In genomic region chr16:11327277-11328171, GRCh38 we compare ENCODE assay signal across 8 cellular contexts. TPM values are rescaled to one million over a fixed set of nuclear protein-coding genes. Genes with fewer than 3 reads are reported as not detected.
DNase-seq lines count a peak whose midpoint lies in the region; ATAC-seq, FAIRE-seq and TF ChIP-seq lines count a peak whose summit lies in the region.

No MANE protein-coding gene starts in this region.

- H3K9ac ChIP-seq in SU-DHL-6 (ENCODE audit: low read length): peak overlapping the region; percentile 2; the same call in 1 of the 2 replicates

- ATAC-seq in GM21576 (IDR thresholded peaks at IDR 0.05; ENCODE audit: unreplicated experiment): peak; percentile 39
- no peak for ATAC-seq in GM19452 (IDR thresholded peaks at IDR 0.05; ENCODE audit: unreplicated experiment)
- ATAC-seq in GM21390 (IDR thresholded peaks at IDR 0.05; ENCODE audit: unreplicated experiment): no peak

- no peaks in the 10 kb centered on the region for H3K9me2 ChIP-seq in SU-DHL-6 (replicated peaks; ENCODE audit: insufficient read depth, low read length)

- H3K4me3 ChIP-seq in SU-DHL-6 (ENCODE audit: insufficient read depth, low read length, poor library complexity, severe bottlenecking) (no peak overlapping the region), mesodermal cell (ENCODE audit: extremely low read depth, insufficient read depth, low read length, poor library complexity, severe bottlenecking) (no peak overlapping the region)

- no peak for TF ChIP-seq POLR2A in GM12891 (IDR thresholded peaks at IDR 0.05; ENCODE audit: low read depth, low read length)

- no peaks in the 10 kb centered on the region for H3K9me3 ChIP-seq in SU-DHL-6 (ENCODE audit: insufficient read depth, low read length)
- peaks cover 8% of the 10 kb centered on the region for H3K9me3 ChIP-seq in mesodermal cell (ENCODE audit: control insufficient read depth, low read length)

- no peak overlapping the region for H2AFZ ChIP-seq in SU-DHL-6 (ENCODE audit: low read depth, low read length, severe bottlenecking)

- H3K36me3 ChIP-seq in SU-DHL-6 (ENCODE audit: low read length) (no peaks in the 10 kb centered on the region), mesodermal cell (ENCODE audit: control insufficient read depth, insufficient read depth, low read length) (no peaks in the 10 kb centered on the region)

- H3K27me3 ChIP-seq in SU-DHL-6 (ENCODE audit: low read length): no peaks in the 10 kb centered on the region

- DNase-seq in GM12891 (ENCODE audit: insufficient read length, low spot score) (no peak), COR-L47 (lab: John Stamatoyannopoulos, UW) (no peak), medulla oblongata (ENCODE audit: extremely low spot score) (no peak)

- WGBS in mesodermal cell (ENCODE audit: insufficient coverage in 2 of 2), 2 experiments: 83 to 87% methylated on average over 17 to 20 of the region's 23 CpGs

- no peaks in the 10 kb centered on the region for H4K20me1 ChIP-seq in SU-DHL-6 (ENCODE audit: low read depth, low read length)

- H3F3A ChIP-seq in SU-DHL-6 (ENCODE audit: insufficient read depth): peaks cover 18% of the 10 kb centered on the region

- FAIRE-seq in GM12891 (lab: Jason Lieb, UNC): peak; percentile 90

- H3K27ac ChIP-seq in SU-DHL-6 (ENCODE audit: low read depth, low read length) (peak overlapping the region; percentile 50), mesodermal cell (ENCODE audit: low read depth, low read length, severe bottlenecking) (peak overlapping the region; percentile 98)

- TF ChIP-seq CTCF in SU-DHL-6 (IDR thresholded peaks at IDR 0.05; ENCODE audit: insufficient read depth, low read length, poor library complexity, severe bottlenecking): no peak

- peaks cover 16% of the 10 kb centered on the region for H3K4me1 ChIP-seq in mesodermal cell (ENCODE audit: control insufficient read depth, insufficient read depth, low read length, poor library complexity, severe bottlenecking)

- no peaks in the 10 kb centered on the region for H3K79me2 ChIP-seq in SU-DHL-6 (ENCODE audit: insufficient read depth, low read length)

- H3K4me2 ChIP-seq in SU-DHL-6 (ENCODE audit: low read depth, low read length, poor library complexity, severe bottlenecking): peak overlapping the region; percentile 57

TF ChIP-seq in GM12891, 5 proteins besides CTCF, POLR2A, EP300 and RAD21:
- TF ChIP-seq POLR2AphosphoS5 (IDR thresholded peaks at IDR 0.05; ENCODE audit: low read depth, low read length) (0 out of 2 replicates have a peak, but pooled peaks have one; percentile 8), PAX5 (IDR thresholded peaks at IDR 0.05; ENCODE audit: insufficient read depth, low read length, severe bottlenecking) (no peak), POU2F2 (IDR thresholded peaks at IDR 0.05; ENCODE audit: low read depth, low read length) (no peak), SPI1 (IDR thresholded peaks at IDR 0.05; ENCODE audit: low read depth, low read length) (peak; percentile 66)

RNA-seq across cellular contexts. Expression of gene RMI2, which starts 17.7 kb away (rescaled TPM):
- polyA plus RNA-seq in GM12891 (2012; ENCODE audit: low read depth, missing spikeins): 39.3 TPM
- polyA plus RNA-seq in mesodermal cell (2013, experiment 1 of 2): 30.7 TPM
- polyA plus RNA-seq in mesodermal cell (2013, experiment 2 of 2): 32.0 TPM

RNA-seq across cellular contexts. Expression of gene PRM1, which starts 46.4 kb away (rescaled TPM):
- not detected for polyA plus RNA-seq in GM12891 (2012; ENCODE audit: low read depth, missing spikeins)
- not detected for polyA plus RNA-seq in mesodermal cell (2013, experiment 1 of 2)
- polyA plus RNA-seq in mesodermal cell (2013, experiment 2 of 2): not detected

RNA-seq across cellular contexts. Expression of gene PRM2, which starts 51.2 kb away (rescaled TPM):
- polyA plus RNA-seq in GM12891 (2012; ENCODE audit: low read depth, missing spikeins): not detected
- polyA plus RNA-seq in mesodermal cell (2013, experiment 1 of 2): not detected
- polyA plus RNA-seq in mesodermal cell (2013, experiment 2 of 2): not detected

RNA-seq across cellular contexts. Expression of gene PRM3, which starts 54.1 kb away (rescaled TPM):
- polyA plus RNA-seq in GM12891 (2012; ENCODE audit: low read depth, missing spikeins): not detected
- not detected for polyA plus RNA-seq in mesodermal cell (2013, experiment 1 of 2)
- not detected for polyA plus RNA-seq in mesodermal cell (2013, experiment 2 of 2)

RNA-seq across cellular contexts. Expression of gene TNP2, which starts 58.4 kb away (rescaled TPM):
- not detected for polyA plus RNA-seq in GM12891 (2012; ENCODE audit: low read depth, missing spikeins)
- polyA plus RNA-seq in mesodermal cell (2013, experiment 1 of 2): not detected
- not detected for polyA plus RNA-seq in mesodermal cell (2013, experiment 2 of 2)
